In genomic region chr10:23439920-23440875, GRCh38 we compare ENCODE assay signal across 8 cellular contexts. TPM values are rescaled to one million over a fixed set of nuclear protein-coding genes. Genes with fewer than 3 reads are reported as not detected.
DNase-seq lines count a peak whose midpoint lies in the region; ATAC-seq lines count a peak whose summit lies in the region.

No MANE protein-coding gene starts in this region.

- H3K9me3 Mint-ChIP-seq in CD4-positive, CD25-positive, alpha-beta regulatory T cell = no peaks in the 10 kb centered on the region
- H3K9me3 Mint-ChIP-seq in activated CD4-positive, alpha-beta T cell treated with anti-CD3 and anti-CD28 coated beads, Interleukin-2, amount 10 ng/mL, durations not matched to agents 24 days and 14 days = no peaks in the 10 kb centered on the region

- H3K27me3 Mint-ChIP-seq in CD4-positive, CD25-positive, alpha-beta regulatory T cell = no peaks in the 10 kb centered on the region
- H3K27me3 Mint-ChIP-seq in activated CD4-positive, alpha-beta T cell treated with anti-CD3 and anti-CD28 coated beads, Interleukin-2, amount 10 ng/mL, durations not matched to agents 24 days and 14 days = no peaks in the 10 kb centered on the region

- peaks cover 25 to 54% (median 42%) of the 10 kb centered on the region in 4 donors for H3K4me1 Mint-ChIP-seq in CD4-positive, CD25-positive, alpha-beta regulatory T cell
- peaks cover 43% of the 10 kb centered on the region for H3K4me1 Mint-ChIP-seq in activated CD4-positive, alpha-beta T cell treated with anti-CD3 and anti-CD28 coated beads, Interleukin-2, amount 10 ng/mL, durations not matched to agents 24 days and 14 days

- H3K27ac ChIP-seq in CD4-positive, CD25-positive, alpha-beta regulatory T cell (ENCODE audit: insufficient read depth, low read length, poor library complexity, severe bottlenecking) = peak overlapping the region; percentile 71

- H3K4me3 Mint-ChIP-seq in CD4-positive, CD25-positive, alpha-beta regulatory T cell = peak overlapping the region; percentile 97 to 100 (median 98)
- peak overlapping the region; percentile 96 for H3K4me3 Mint-ChIP-seq in activated CD4-positive, alpha-beta T cell treated with anti-CD3 and anti-CD28 coated beads, Interleukin-2, amount 10 ng/mL, durations not matched to agents 24 days and 14 days

- no peak for ATAC-seq in CD4-positive, CD25-positive, alpha-beta regulatory T cell (ENCODE audit: low read depth in 2 of 2)
- peak; percentile 13 for ATAC-seq in GM21360 (IDR thresholded peaks at IDR 0.05; ENCODE audit: unreplicated experiment)

- H3K27ac Mint-ChIP-seq in CD4-positive, CD25-positive, alpha-beta regulatory T cell = peak overlapping the region; percentile 87 to 97 (median 96)
- peak overlapping the region; percentile 90 for H3K27ac Mint-ChIP-seq in activated CD4-positive, alpha-beta T cell treated with anti-CD3 and anti-CD28 coated beads, Interleukin-2, amount 10 ng/mL, durations not matched to agents 24 days and 14 days

- intact Hi-C loops in activated CD4-positive, alpha-beta T cell treated with anti-CD3 and anti-CD28 coated beads, Interleukin-2, amount 10 ng/mL, durations not matched to agents 24 days and 14 days (cut with micrococcal nuclease) = loop anchor here (1.0 to 10.0 kb wide), 8 partner anchors 8 to 1577 kb away; partner anchors contain the start of genes ARHGAP21, ENKUR, MSRB2 and THNSL1

- H3K36me3 Mint-ChIP-seq in CD4-positive, CD25-positive, alpha-beta regulatory T cell = peaks cover 17% of the 10 kb centered on the region
- H3K36me3 Mint-ChIP-seq in activated CD4-positive, alpha-beta T cell treated with anti-CD3 and anti-CD28 coated beads, Interleukin-2, amount 10 ng/mL, durations not matched to agents 24 days and 14 days (ENCODE audit: low read depth) = peaks cover 26% of the 10 kb centered on the region

- no peaks in the 10 kb centered on the region for H3K36me3 ChIP-seq in CD4-positive, CD25-positive, alpha-beta regulatory T cell (ENCODE audit: control insufficient read depth, insufficient read depth, low read length)

- peaks cover 41% of the 10 kb centered on the region for H3K4me1 ChIP-seq in CD4-positive, CD25-positive, alpha-beta regulatory T cell (ENCODE audit: control insufficient read depth, insufficient read depth, low read length, poor library complexity, severe bottlenecking)

- no peaks in the 10 kb centered on the region for H3K27me3 ChIP-seq in CD4-positive, CD25-positive, alpha-beta regulatory T cell (ENCODE audit: control insufficient read depth, insufficient read depth, low read length)

- H3K9me3 ChIP-seq in CD4-positive, CD25-positive, alpha-beta regulatory T cell (ENCODE audit: control insufficient read depth in 2 of 2, low read length in 2 of 2) = no peaks in the 10 kb centered on the region

- peak; percentile 9 to 52 (median 35) for DNase-seq in CD4-positive, CD25-positive, alpha-beta regulatory T cell
- DNase-seq in HPDE6-E6E7 (ENCODE audit: extremely low spot score) (peak; percentile 3), ecto neural progenitor cell (ENCODE audit: low spot score) (peak; percentile 69), medulla oblongata (ENCODE audit: extremely low spot score) (peak; percentile 41), NCI-H510A (lab: John Stamatoyannopoulos, UW) (no peak)
- peak; percentile 82 for DNase-seq in activated CD4-positive, alpha-beta T cell treated with anti-CD3 and anti-CD28 coated beads, Interleukin-2, amount 10 ng/mL, durations not matched to agents 24 days and 14 days
- peak; percentile 15 for DNase-seq in stimulated activated CD8-positive, alpha-beta memory T cell treated with anti-CD3 and anti-CD28 coated beads, Interleukin-4, amount 100 ng/mL, for 24 hours (ENCODE audit: low read depth)

- peak overlapping the region; percentile 95 for H3K4me3 ChIP-seq in CD4-positive, CD25-positive, alpha-beta regulatory T cell (ENCODE audit: low read depth, low read length)

RNA-seq across cellular contexts. Expression of gene OTUD1, which starts 1.3 kb away (rescaled TPM):
- 86.8 TPM for total RNA-seq in CD4-positive, CD25-positive, alpha-beta regulatory T cell
- 10 to 100 TPM in 2 of 4 donors, 1 to 10 TPM in 2; 7.9 to 19.7 (median 12.5) TPM for polyA plus RNA-seq in CD4-positive, CD25-positive, alpha-beta regulatory T cell
- 12.6 and 12.8 TPM in 2 replicates for total RNA-seq in activated CD4-positive, alpha-beta T cell treated with anti-CD3 and anti-CD28 coated beads, Interleukin-2, amount 10 ng/mL, durations not matched to agents 24 days and 14 days
